ENCODE assay signal across 1 cellular context in the genomic region with DNA sequence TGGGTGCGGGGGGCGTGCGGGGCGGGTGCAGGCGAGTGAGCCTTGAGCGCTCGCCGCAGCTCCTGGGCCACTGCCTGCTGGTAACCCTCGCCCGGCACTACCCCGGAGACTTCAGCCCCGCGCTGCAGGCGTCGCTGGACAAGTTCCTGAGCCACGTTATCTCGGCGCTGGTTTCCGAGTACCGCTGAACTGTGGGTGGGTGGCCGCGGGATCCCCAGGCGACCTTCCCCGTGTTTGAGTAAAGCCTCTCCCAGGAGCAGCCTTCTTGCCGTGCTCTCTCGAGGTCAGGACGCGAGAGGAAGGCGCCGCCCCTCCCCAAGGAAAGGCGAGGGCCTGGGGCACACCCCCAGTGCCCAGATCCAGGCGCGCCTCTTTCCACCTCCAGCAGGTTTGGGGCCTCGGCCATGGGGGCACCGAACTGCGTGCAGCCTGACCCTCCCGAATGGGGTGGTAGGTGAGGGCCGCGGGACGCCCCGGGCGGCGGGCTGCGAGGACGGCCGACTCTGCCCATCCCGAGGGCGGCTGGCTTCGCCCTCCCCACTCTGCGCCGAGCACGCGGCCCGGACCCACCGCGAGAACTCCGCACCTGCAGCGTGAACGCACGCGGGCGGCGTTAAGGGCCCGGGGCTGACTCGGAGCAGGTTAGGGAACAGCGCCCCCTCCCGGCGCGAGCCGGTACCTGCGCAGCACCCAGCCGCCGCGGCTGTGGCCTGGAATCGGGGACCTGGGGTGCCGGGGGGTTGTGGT.
TF ChIP-seq lines count a peak whose summit lies in the region.

No MANE protein-coding gene starts in this region.

TF ChIP-seq in HepG2, 621 proteins besides CTCF, POLR2A, EP300 and RAD21 (continued from another document and continues in another):
- TF ChIP-seq, protein P1, sequence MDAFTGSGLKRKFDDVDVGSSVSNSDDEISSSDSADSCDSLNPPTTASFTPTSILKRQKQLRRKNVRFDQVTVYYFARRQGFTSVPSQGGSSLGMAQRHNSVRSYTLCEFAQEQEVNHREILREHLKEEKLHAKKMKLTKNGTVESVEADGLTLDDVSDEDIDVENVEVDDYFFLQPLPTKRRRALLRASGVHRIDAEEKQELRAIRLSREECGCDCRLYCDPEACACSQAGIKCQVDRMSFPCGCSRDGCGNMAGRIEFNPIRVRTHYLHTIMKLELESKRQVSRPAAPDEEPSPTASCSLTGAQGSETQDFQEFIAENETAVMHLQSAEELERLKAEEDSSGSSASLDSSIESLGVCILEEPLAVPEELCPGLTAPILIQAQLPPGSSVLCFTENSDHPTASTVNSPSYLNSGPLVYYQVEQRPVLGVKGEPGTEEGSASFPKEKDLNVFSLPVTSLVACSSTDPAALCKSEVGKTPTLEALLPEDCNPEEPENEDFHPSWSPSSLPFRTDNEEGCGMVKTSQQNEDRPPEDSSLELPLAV (CRISPR knock-in tag; conservative IDR thresholded peaks at IDR 0.05; ENCODE audit: low read depth): peak; percentile 88; the same call in 1 of the 2 replicates
- TF ChIP-seq, protein P2, sequence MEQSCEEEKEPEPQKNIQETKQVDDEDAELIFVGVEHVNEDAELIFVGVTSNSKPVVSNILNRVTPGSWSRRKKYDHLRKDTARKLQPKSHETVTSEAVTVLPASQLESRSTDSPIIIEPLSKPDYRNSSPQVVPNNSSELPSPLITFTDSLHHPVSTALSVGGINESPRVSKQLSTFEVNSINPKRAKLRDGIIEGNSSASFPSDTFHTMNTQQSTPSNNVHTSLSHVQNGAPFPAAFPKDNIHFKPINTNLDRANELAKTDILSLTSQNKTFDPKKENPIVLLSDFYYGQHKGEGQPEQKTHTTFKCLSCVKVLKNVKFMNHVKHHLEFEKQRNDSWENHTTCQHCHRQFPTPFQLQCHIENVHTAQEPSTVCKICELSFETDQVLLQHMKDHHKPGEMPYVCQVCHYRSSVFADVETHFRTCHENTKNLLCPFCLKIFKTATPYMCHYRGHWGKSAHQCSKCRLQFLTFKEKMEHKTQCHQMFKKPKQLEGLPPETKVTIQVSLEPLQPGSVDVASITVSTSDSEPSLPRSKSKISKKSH (CRISPR knock-in tag; IDR thresholded peaks at IDR 0.05; ENCODE audit: borderline replicate concordance): peak; percentile 99
- TF ChIP-seq, protein P3, sequence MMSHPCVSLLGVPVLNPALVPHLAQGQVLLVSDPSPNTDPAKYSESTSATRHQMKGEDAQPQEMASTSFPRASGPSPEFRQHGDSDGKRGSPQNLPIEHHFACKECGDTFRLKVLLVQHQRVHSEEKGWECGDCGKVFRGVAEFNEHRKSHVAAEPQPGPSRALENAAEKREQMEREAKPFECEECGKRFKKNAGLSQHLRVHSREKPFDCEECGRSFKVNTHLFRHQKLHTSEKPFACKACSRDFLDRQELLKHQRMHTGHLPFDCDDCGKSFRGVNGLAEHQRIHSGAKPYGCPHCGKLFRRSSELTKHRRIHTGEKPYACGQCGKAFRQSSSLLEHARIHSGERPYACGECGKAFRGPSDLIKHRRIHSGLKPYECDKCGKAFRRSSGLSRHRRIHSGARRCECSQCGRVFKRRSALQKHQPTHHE (CRISPR knock-in tag; IDR thresholded peaks at IDR 0.05; ENCODE audit: borderline replicate concordance): peak; percentile 92; the same call in 1 of the 2 replicates
- TF ChIP-seq FOXA3 (CRISPR knock-in tag; IDR thresholded peaks at IDR 0.05) (peak; percentile 78), ZNF180 (CRISPR knock-in tag; IDR thresholded peaks at IDR 0.05; ENCODE audit: borderline replicate concordance, low read depth) (peak; percentile 91; the same call in 1 of the 2 replicates), KLF6 (CRISPR knock-in tag; IDR thresholded peaks at IDR 0.05) (peak; percentile 99), ZFP37 (CRISPR knock-in tag; IDR thresholded peaks at IDR 0.05; ENCODE audit: borderline replicate concordance) (peak; percentile 94; the same call in 1 of the 2 replicates), TBP (CRISPR knock-in tag; IDR thresholded peaks at IDR 0.05) (no peak), PCBP2 (optimal IDR thresholded peaks at IDR 0.05; ENCODE audit: low read depth, low read length, poor library complexity, severe bottlenecking) (no peak), TEAD2 (CRISPR knock-in tag; IDR thresholded peaks at IDR 0.05) (peak; percentile 94; the same call in 1 of the 2 replicates), PHF20 (CRISPR knock-in tag; IDR thresholded peaks at IDR 0.05) (0 out of 2 replicates have a peak, but pooled peaks have one; percentile 57), MAZ (IDR thresholded peaks at IDR 0.05; ENCODE audit: borderline replicate concordance, low read depth, low read length) (0 out of 2 replicates have a peak, but pooled peaks have one; percentile 30), MAZ (CRISPR knock-in tag; IDR thresholded peaks at IDR 0.05; ENCODE audit: low read depth) (peak; percentile 98), ZNF282 (IDR thresholded peaks at IDR 0.05; ENCODE audit: partially characterized antibody) (no peak), DNMT1 (CRISPR knock-in tag; IDR thresholded peaks at IDR 0.05) (peak; percentile 92; the same call in 1 of the 2 replicates), ZNF235 (CRISPR knock-in tag; IDR thresholded peaks at IDR 0.05; ENCODE audit: borderline replicate concordance) (peak; percentile 98), MAF1 (CRISPR knock-in tag; IDR thresholded peaks at IDR 0.05; ENCODE audit: borderline replicate concordance) (peak; percentile 85; the same call in 1 of the 2 replicates), CHCHD3 (CRISPR knock-in tag; IDR thresholded peaks at IDR 0.05) (peak; percentile 98), SCMH1 (CRISPR knock-in tag; IDR thresholded peaks at IDR 0.05; ENCODE audit: borderline replicate concordance) (no peak), GPN1 (CRISPR knock-in tag; IDR thresholded peaks at IDR 0.05; ENCODE audit: borderline replicate concordance) (no peak; the same call in 1 of the 2 replicates), ZNF703 (CRISPR knock-in tag; IDR thresholded peaks at IDR 0.05; ENCODE audit: borderline replicate concordance) (peak; percentile 91; the same call in 1 of the 2 replicates), ZFP36L2 (CRISPR knock-in tag; IDR thresholded peaks at IDR 0.05) (no peak), ZNF468 (CRISPR knock-in tag; IDR thresholded peaks at IDR 0.05) (peak; percentile 94), MATR3 (CRISPR knock-in tag; IDR thresholded peaks at IDR 0.05) (no peak), KDM5A (IDR thresholded peaks at IDR 0.05; ENCODE audit: borderline replicate concordance, low read length) (no peak)
- TF ChIP-seq, protein P4, sequence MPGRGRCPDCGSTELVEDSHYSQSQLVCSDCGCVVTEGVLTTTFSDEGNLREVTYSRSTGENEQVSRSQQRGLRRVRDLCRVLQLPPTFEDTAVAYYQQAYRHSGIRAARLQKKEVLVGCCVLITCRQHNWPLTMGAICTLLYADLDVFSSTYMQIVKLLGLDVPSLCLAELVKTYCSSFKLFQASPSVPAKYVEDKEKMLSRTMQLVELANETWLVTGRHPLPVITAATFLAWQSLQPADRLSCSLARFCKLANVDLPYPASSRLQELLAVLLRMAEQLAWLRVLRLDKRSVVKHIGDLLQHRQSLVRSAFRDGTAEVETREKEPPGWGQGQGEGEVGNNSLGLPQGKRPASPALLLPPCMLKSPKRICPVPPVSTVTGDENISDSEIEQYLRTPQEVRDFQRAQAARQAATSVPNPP (CRISPR knock-in tag; IDR thresholded peaks at IDR 0.05): peak; percentile 96
- TF ChIP-seq, protein P5, sequence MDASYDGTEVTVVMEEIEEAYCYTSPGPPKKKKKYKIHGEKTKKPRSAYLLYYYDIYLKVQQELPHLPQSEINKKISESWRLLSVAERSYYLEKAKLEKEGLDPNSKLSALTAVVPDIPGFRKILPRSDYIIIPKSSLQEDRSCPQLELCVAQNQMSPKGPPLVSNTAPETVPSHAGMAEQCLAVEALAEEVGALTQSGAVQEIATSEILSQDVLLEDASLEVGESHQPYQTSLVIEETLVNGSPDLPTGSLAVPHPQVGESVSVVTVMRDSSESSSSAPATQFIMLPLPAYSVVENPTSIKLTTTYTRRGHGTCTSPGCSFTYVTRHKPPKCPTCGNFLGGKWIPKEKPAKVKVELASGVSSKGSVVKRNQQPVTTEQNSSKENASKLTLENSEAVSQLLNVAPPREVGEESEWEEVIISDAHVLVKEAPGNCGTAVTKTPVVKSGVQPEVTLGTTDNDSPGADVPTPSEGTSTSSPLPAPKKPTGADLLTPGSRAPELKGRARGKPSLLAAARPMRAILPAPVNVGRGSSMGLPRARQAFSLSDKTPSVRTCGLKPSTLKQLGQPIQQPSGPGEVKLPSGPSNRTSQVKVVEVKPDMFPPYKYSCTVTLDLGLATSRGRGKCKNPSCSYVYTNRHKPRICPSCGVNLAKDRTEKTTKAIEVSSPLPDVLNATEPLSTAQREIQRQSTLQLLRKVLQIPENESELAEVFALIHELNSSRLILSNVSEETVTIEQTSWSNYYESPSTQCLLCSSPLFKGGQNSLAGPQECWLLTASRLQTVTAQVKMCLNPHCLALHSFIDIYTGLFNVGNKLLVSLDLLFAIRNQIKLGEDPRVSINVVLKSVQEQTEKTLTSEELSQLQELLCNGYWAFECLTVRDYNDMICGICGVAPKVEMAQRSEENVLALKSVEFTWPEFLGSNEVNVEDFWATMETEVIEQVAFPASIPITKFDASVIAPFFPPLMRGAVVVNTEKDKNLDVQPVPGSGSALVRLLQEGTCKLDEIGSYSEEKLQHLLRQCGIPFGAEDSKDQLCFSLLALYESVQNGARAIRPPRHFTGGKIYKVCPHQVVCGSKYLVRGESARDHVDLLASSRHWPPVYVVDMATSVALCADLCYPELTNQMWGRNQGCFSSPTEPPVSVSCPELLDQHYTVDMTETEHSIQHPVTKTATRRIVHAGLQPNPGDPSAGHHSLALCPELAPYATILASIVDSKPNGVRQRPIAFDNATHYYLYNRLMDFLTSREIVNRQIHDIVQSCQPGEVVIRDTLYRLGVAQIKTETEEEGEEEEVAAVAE (CRISPR knock-in tag; IDR thresholded peaks at IDR 0.05; ENCODE audit: borderline replicate concordance): 0 out of 2 replicates have a peak, but pooled peaks have one; percentile 75
- TF ChIP-seq, protein P6, sequence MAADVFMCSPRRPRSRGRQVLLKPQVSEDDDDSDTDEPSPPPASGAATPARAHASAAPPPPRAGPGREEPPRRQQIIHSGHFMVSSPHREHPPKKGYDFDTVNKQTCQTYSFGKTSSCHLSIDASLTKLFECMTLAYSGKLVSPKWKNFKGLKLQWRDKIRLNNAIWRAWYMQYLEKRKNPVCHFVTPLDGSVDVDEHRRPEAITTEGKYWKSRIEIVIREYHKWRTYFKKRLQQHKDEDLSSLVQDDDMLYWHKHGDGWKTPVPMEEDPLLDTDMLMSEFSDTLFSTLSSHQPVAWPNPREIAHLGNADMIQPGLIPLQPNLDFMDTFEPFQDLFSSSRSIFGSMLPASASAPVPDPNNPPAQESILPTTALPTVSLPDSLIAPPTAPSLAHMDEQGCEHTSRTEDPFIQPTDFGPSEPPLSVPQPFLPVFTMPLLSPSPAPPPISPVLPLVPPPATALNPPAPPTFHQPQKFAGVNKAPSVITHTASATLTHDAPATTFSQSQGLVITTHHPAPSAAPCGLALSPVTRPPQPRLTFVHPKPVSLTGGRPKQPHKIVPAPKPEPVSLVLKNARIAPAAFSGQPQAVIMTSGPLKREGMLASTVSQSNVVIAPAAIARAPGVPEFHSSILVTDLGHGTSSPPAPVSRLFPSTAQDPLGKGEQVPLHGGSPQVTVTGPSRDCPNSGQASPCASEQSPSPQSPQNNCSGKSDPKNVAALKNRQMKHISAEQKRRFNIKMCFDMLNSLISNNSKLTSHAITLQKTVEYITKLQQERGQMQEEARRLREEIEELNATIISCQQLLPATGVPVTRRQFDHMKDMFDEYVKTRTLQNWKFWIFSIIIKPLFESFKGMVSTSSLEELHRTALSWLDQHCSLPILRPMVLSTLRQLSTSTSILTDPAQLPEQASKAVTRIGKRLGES (CRISPR knock-in tag; IDR thresholded peaks at IDR 0.05; ENCODE audit: borderline replicate concordance): peak; percentile 92; the same call in 1 of the 2 replicates
- TF ChIP-seq, protein P7, sequence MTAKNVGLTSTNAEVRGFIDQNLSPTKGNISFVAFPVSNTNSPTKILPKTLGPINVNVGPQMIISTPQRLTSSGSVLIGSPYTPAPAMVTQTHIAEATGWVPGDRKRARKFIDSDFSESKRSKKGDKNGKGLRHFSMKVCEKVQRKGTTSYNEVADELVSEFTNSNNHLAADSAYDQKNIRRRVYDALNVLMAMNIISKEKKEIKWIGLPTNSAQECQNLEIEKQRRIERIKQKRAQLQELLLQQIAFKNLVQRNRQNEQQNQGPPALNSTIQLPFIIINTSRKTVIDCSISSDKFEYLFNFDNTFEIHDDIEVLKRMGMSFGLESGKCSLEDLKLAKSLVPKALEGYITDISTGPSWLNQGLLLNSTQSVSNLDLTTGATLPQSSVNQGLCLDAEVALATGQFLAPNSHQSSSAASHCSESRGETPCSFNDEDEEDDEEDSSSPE (CRISPR knock-in tag; IDR thresholded peaks at IDR 0.05): peak; percentile 96
- TF ChIP-seq, protein P8, sequence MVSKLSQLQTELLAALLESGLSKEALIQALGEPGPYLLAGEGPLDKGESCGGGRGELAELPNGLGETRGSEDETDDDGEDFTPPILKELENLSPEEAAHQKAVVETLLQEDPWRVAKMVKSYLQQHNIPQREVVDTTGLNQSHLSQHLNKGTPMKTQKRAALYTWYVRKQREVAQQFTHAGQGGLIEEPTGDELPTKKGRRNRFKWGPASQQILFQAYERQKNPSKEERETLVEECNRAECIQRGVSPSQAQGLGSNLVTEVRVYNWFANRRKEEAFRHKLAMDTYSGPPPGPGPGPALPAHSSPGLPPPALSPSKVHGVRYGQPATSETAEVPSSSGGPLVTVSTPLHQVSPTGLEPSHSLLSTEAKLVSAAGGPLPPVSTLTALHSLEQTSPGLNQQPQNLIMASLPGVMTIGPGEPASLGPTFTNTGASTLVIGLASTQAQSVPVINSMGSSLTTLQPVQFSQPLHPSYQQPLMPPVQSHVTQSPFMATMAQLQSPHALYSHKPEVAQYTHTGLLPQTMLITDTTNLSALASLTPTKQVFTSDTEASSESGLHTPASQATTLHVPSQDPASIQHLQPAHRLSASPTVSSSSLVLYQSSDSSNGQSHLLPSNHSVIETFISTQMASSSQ (IDR thresholded peaks at IDR 0.05; ENCODE audit: low read depth): no peak
- TF ChIP-seq, protein P8 (CRISPR knock-in tag; IDR thresholded peaks at IDR 0.05; ENCODE audit: borderline replicate concordance): peak; percentile 81; the same call in 1 of the 2 replicates
